ENCODE assay signal across 16 cellular contexts in genomic region chr10:12430406-12430982, GRCh38.
DNase-seq lines count a peak whose midpoint lies in the region; ATAC-seq and TF ChIP-seq lines count a peak whose summit lies in the region.
"Had no signal": no experiment of that assay in that cellular context is flagged by ENCODE, and none has a peak within 500 bp of the region (broad histone marks: within the 10 kb centered on the region; RNA-seq: fewer than 3 reads in every experiment).

No MANE protein-coding gene starts in this region.

- DNase-seq in glutamatergic neuron (no peak), nephron progenitor cell (no peak), 8988T (no peak), WERI-Rb-1 (no peak)
- DNase-seq: ACHN; BE2C; C1 segment of cervical spinal cord; CD4-positive, CD25-positive, alpha-beta regulatory T cell; CD8-positive, alpha-beta memory T cell; COR-L47; DMS 273 treated with DMSO at 0.1 percent for 48 hours; HCEC 1CT; HFFc6; IMR-90 had no signal

- TF ChIP-seq CTCF in HEK293 (tag by site-specific recombination; IDR thresholded peaks at IDR 0.05) = no peak
- TF ChIP-seq CTCF in glutamatergic neuron (IDR thresholded peaks at IDR 0.05; ENCODE audit: partially characterized antibody, unreplicated experiment) = no peak
- no peak for TF ChIP-seq CTCF in nephron progenitor cell (IDR thresholded peaks at IDR 0.05)
- no peak for TF ChIP-seq CTCF in WERI-Rb-1 (IDR thresholded peaks at IDR 0.05; ENCODE audit: low read depth, low read length)

- H3K9me3 Mint-ChIP-seq in glutamatergic neuron (ENCODE audit: unreplicated experiment) (peaks cover 6% of the 10 kb centered on the region), nephron progenitor cell (no peaks in the 10 kb centered on the region)
- H3K9me3 Mint-ChIP-seq: CD4-positive, CD25-positive, alpha-beta regulatory T cell; CD8-positive, alpha-beta memory T cell; HFFc6 had no signal

- ATAC-seq in HG03432 (IDR thresholded peaks at IDR 0.05; ENCODE audit: unreplicated experiment) = no peak

- peaks cover 2% of the 10 kb centered on the region for H3K27me3 Mint-ChIP-seq in glutamatergic neuron (ENCODE audit: unreplicated experiment)
- peaks cover 13% of the 10 kb centered on the region for H3K27me3 Mint-ChIP-seq in nephron progenitor cell (ENCODE audit: low read depth, poor library complexity)
- H3K27me3 Mint-ChIP-seq: CD4-positive, CD25-positive, alpha-beta regulatory T cell; CD8-positive, alpha-beta memory T cell had no signal

- POLR2A ChIA-PET in HEK293 (lab: Yijun Ruan, JAX) = no interaction called here

- no peak overlapping the region for H3K4me3 ChIP-seq in HEK293 (ENCODE audit: low read depth, low read length)
- no peak overlapping the region for H3K4me3 ChIP-seq in WERI-Rb-1 (ENCODE audit: low read depth, low read length)

- H3K36me3 Mint-ChIP-seq in glutamatergic neuron (ENCODE audit: unreplicated experiment) (no peaks in the 10 kb centered on the region), nephron progenitor cell (ENCODE audit: low read depth) (no peaks in the 10 kb centered on the region)
- H3K36me3 Mint-ChIP-seq: CD4-positive, CD25-positive, alpha-beta regulatory T cell had no signal

- H3K27ac ChIP-seq in HEK293 (ENCODE audit: extremely low read depth, low read depth, low read length) (no peak overlapping the region), WERI-Rb-1 (no peak overlapping the region)

- H3K4me1 ChIP-seq in HEK293 (ENCODE audit: control insufficient read depth, insufficient read depth, low read length) = peaks cover 6% of the 10 kb centered on the region; the same call in 1 of the 2 replicates
- H3K4me1 ChIP-seq: BE2C had no signal

- no peaks in the 10 kb centered on the region for H3K36me3 ChIP-seq in HEK293 (ENCODE audit: control insufficient read depth in 2 of 2, insufficient read depth in 1 of 2, low read length in 2 of 2)
- H3K36me3 ChIP-seq in WERI-Rb-1 = no peaks in the 10 kb centered on the region
- H3K36me3 ChIP-seq: BE2C had no signal

- H3K27me3 ChIP-seq in WERI-Rb-1 (ENCODE audit: insufficient read depth, low read depth, severe bottlenecking) = no peaks in the 10 kb centered on the region
- H3K27me3 ChIP-seq: BE2C had no signal

- H3K4me1 Mint-ChIP-seq in glutamatergic neuron (ENCODE audit: low read depth, unreplicated experiment) (peaks cover 18% of the 10 kb centered on the region), nephron progenitor cell (peaks cover 22% of the 10 kb centered on the region)

- CTCF ChIA-PET in HEK293 (lab: Yijun Ruan, JAX) = no interaction called here

- H3K27ac Mint-ChIP-seq in glutamatergic neuron (ENCODE audit: unreplicated experiment) (peak overlapping the region; percentile 43), nephron progenitor cell (peak overlapping the region; percentile 18)
- H3K27ac Mint-ChIP-seq: CD4-positive, CD25-positive, alpha-beta regulatory T cell; HFFc6 had no signal

- no peak overlapping the region for H3K4me3 Mint-ChIP-seq in glutamatergic neuron (ENCODE audit: unreplicated experiment)
- no peak overlapping the region for H3K4me3 Mint-ChIP-seq in nephron progenitor cell
- H3K4me3 Mint-ChIP-seq: CD4-positive, CD25-positive, alpha-beta regulatory T cell; CD8-positive, alpha-beta memory T cell; HFFc6 had no signal

- H3K9me3 ChIP-seq in HEK293 (ENCODE audit: control insufficient read depth, insufficient read depth, low read depth, low read length) (no peaks in the 10 kb centered on the region), WERI-Rb-1 (ENCODE audit: severe bottlenecking) (no peaks in the 10 kb centered on the region)
- H3K9me3 ChIP-seq: BE2C had no signal

TF ChIP-seq in HEK293, 187 proteins besides CTCF, POLR2A, EP300 and RAD21:
- TF ChIP-seq ZNF513 (tag by site-specific recombination; IDR thresholded peaks at IDR 0.05) (peak; percentile 72), ZNF121 (tag by site-specific recombination; IDR thresholded peaks at IDR 0.05) (peak; percentile 82), ZNF18 (tag by site-specific recombination; IDR thresholded peaks at IDR 0.05) (no peak)
